14 cellular contexts compared by ENCODE assay signal in the genomic region with DNA sequence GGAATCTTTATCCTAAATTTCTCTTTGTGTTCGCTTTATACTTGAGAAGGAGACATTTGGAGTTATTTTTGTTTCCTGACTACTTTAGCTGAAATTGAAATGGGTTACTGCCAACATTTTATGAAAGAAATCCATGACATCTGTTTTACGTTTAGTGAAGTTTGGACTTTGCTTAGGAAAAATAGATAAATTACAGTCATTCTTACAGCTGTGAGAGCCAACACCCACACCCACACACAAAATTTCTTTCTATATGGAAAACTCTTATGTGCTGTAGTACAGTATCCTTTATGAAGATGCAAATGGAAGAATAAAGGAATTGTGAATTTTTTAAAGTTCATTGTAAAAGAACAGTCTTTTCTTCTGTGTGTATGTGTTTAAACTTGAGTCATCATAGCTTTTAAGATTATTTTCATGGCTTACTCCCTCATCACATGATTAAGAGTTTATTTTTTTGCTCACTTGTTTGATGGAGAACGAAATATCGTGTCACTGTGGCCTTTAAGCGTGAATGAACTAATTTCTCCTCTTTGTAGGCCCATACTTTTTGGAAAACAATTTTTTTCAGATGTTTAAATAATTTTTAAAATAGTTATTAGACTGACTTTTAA. TPM values are rescaled to one million over a fixed set of nuclear protein-coding genes. Genes with fewer than 3 reads are reported as not detected.
DNase-seq lines count a peak whose midpoint lies in the region; ATAC-seq and TF ChIP-seq lines count a peak whose summit lies in the region.
"Had no signal": no experiment of that assay in that cellular context is flagged by ENCODE, and none has a peak within 500 bp of the region (broad histone marks: within the 10 kb centered on the region; RNA-seq: fewer than 3 reads in every experiment).

No MANE protein-coding gene starts in this region.

- intact Hi-C loops in esophagus squamous epithelium (cut with DNase I), result no loop called here

- TF ChIP-seq CTCF in esophagus squamous epithelium (IDR thresholded peaks at IDR 0.05) (no peak), mesothelial cell of epicardium (IDR thresholded peaks at IDR 0.05; ENCODE audit: unreplicated experiment) (no peak), GM10266 (IDR thresholded peaks at IDR 0.05; ENCODE audit: control insufficient read depth, insufficient read depth, low read depth, missing control alignments) (no peak)

- DNase-seq in HCEC 1CT, result peak; percentile 33
- DNase-seq in esophagus squamous epithelium (lab: John Stamatoyannopoulos, UW), result no peak
- no peak for DNase-seq in mesothelial cell of epicardium (ENCODE audit: low spot score in 2 of 2, unreplicated experiment in 2 of 2)
- no peak for DNase-seq in GM10266 (ENCODE audit: extremely low spot score)
- DNase-seq: activated naive CD8-positive, alpha-beta T cell treated with anti-CD3 and anti-CD28 coated beads, Interleukin-2, amount 50 U/mL, for 24 hours had no signal

- H3K27ac ChIP-seq in esophagus squamous epithelium (peak overlapping the region in 3 of 4 donors; percentile 19 to 63 (median 62)), subcutaneous abdominal adipose tissue (ENCODE audit: low read depth, low read length) (peak overlapping the region; percentile 40)
- H3K27ac ChIP-seq: epithelial cell of prostate, RWPE1 had no signal

- H3K27ac Mint-ChIP-seq in mesothelial cell of epicardium, result peak overlapping the region; percentile 64
- H3K27ac Mint-ChIP-seq: activated naive CD8-positive, alpha-beta T cell treated with anti-CD3 and anti-CD28 coated beads, Interleukin-2, amount 50 U/mL, for 24 hours had no signal

- ATAC-seq in HG03095 (IDR thresholded peaks at IDR 0.05; ENCODE audit: unreplicated experiment) (no peak), HG03460 (IDR thresholded peaks at IDR 0.05; ENCODE audit: unreplicated experiment) (no peak), HG03342 (IDR thresholded peaks at IDR 0.05; ENCODE audit: unreplicated experiment) (no peak)
- ATAC-seq: activated naive CD8-positive, alpha-beta T cell treated with anti-CD3 and anti-CD28 coated beads, Interleukin-2, amount 50 U/mL, for 24 hours had no signal

- TF ChIP-seq POLR2A in esophagus squamous epithelium (IDR thresholded peaks at IDR 0.05), result no peak

- no peaks in the 10 kb centered on the region for H3K36me3 ChIP-seq in esophagus squamous epithelium
- peaks cover 0 to 3% (median 0%) of the 10 kb centered on the region in 5 donors for H3K36me3 ChIP-seq in subcutaneous abdominal adipose tissue (ENCODE audit: control insufficient read depth in 5 of 5, insufficient read depth in 5 of 5, low read length in 5 of 5)

- H3K4me1 ChIP-seq in esophagus squamous epithelium (peaks cover 0 to 18% (median 0%) of the 10 kb centered on the region in 3 donors), subcutaneous abdominal adipose tissue (ENCODE audit: control insufficient read depth in 5 of 5, insufficient read depth in 5 of 5, low read length in 5 of 5) (peaks cover 0 to 7% (median 3%) of the 10 kb centered on the region in 5 donors)

- 44 to 80% methylated on average over 5 of the region's 5 CpGs for WGBS in esophagus squamous epithelium, 2 donors

- H3K9ac ChIP-seq in subcutaneous abdominal adipose tissue (ENCODE audit: low read length in 5 of 5), result no peak overlapping the region

- H3K4me1 Mint-ChIP-seq in mesothelial cell of epicardium, result peaks cover 10% of the 10 kb centered on the region
- H3K4me1 Mint-ChIP-seq: activated naive CD8-positive, alpha-beta T cell treated with anti-CD3 and anti-CD28 coated beads, Interleukin-2, amount 50 U/mL, for 24 hours had no signal

- H3K36me3 Mint-ChIP-seq in mesothelial cell of epicardium, result peaks cover 20% of the 10 kb centered on the region

- H3K9me3 ChIP-seq in esophagus squamous epithelium (peaks cover 0 to 6% (median 0%) of the 10 kb centered on the region in 3 donors), subcutaneous abdominal adipose tissue (ENCODE audit: control insufficient read depth in 5 of 5, low read length in 5 of 5) (no peaks in the 10 kb centered on the region)

- H3K4me3 ChIP-seq in esophagus squamous epithelium, result no peak overlapping the region
- H3K4me3 ChIP-seq in subcutaneous abdominal adipose tissue (ENCODE audit: low read depth in 1 of 5, low read length in 5 of 5), result no peak overlapping the region

- H3K9me3 Mint-ChIP-seq in mesothelial cell of epicardium, result peaks cover 15% of the 10 kb centered on the region

- H3K27me3 ChIP-seq in esophagus squamous epithelium, result no peaks in the 10 kb centered on the region
- no peaks in the 10 kb centered on the region for H3K27me3 ChIP-seq in subcutaneous abdominal adipose tissue (ENCODE audit: control insufficient read depth in 5 of 5, insufficient read depth in 4 of 5, low read length in 5 of 5)

- no peak overlapping the region for H3K4me3 Mint-ChIP-seq in mesothelial cell of epicardium
- H3K4me3 Mint-ChIP-seq: activated naive CD8-positive, alpha-beta T cell treated with anti-CD3 and anti-CD28 coated beads, Interleukin-2, amount 50 U/mL, for 24 hours had no signal

- no peaks in the 10 kb centered on the region for H3K27me3 Mint-ChIP-seq in mesothelial cell of epicardium (ENCODE audit: low read depth)
- H3K27me3 Mint-ChIP-seq: activated naive CD8-positive, alpha-beta T cell treated with anti-CD3 and anti-CD28 coated beads, Interleukin-2, amount 50 U/mL, for 24 hours had no signal

RNA-seq across cellular contexts. Expression of gene CENPP, which starts 24.5 kb away (rescaled TPM):
- total RNA-seq in esophagus squamous epithelium, result 10 to 100 TPM in 1 of 4 donors, 1 to 10 TPM in 3; 6.0 to 10.7 (median 7.5) TPM
- 6.0 to 7.8 TPM (median 7.4 TPM) in 3 replicates for total RNA-seq in mesothelial cell of epicardium

RNA-seq across cellular contexts. Expression of gene NOL8, which starts 25.1 kb away (rescaled TPM):
- total RNA-seq in esophagus squamous epithelium (10 to 100 TPM; 20.7 to 52.3 (median 37.2) TPM), mesothelial cell of epicardium (39.0 to 43.4 TPM (median 42.7 TPM) in 3 replicates)

RNA-seq across cellular contexts. Expression of gene OGN, which starts 54.1 kb away (rescaled TPM):
- total RNA-seq in esophagus squamous epithelium (10 to 100 TPM in 1 of 4 donors, 1 to 10 TPM in 2, under 1 TPM in 1; 0.76 to 23.3 (median 3.1) TPM), mesothelial cell of epicardium (2.2 to 3.1 TPM (median 2.6 TPM) in 3 replicates)
- total RNA-seq: HT1080, NCI-H460, renal cortical epithelial cell had no signal

RNA-seq across cellular contexts. Expression of gene IARS1, which starts 56.7 kb away (rescaled TPM):
- total RNA-seq in esophagus squamous epithelium, result 100 to 1,000 TPM in 2 of 4 donors, 10 to 100 TPM in 2; 56.8 to 136 (median 91.2) TPM
- total RNA-seq in mesothelial cell of epicardium, result 117 to 127 TPM (median 126 TPM) in 3 replicates
